ENCODE assay signal across 17 cellular contexts in the genomic region with DNA sequence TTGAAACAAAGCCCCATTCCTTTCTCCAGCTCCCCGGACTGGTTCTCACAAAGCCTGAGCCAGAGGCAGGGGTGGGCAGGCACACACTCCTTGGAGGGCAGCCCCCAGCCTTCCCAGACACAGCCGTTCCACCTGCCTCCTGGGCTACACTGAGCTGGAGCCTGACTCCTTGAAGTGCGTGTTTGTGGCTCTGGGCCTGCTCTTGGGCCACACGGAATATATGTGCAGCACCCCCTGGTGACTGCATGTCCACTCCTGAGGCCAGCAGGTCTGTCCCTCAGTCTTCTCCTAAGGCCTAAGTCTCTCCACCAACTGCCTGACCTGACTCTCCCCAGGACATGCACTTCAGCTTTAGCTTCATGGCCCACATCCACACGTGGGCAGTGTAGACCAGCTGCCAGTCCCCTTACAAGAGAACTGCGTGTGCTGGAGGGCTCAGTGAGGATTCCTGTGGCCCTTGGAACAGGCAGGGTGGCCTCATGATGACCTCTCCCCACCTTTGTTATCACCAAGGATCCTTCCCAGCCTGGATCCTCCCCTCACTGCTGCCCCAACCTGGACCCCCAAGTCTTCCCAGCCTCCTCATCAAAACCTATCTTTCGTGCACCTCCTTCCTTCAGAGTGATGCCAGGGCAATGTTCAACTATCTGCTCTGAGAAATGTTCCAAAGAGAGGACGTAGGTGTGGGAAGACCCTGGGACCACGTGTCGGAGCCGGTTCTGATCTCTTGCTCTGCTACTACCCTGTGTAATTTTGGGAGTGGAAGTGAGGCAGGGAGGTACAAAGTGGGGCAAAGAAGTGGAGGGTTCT. TPM values are rescaled to one million over a fixed set of nuclear protein-coding genes. Genes with fewer than 3 reads are reported as not detected.
DNase-seq lines count a peak whose midpoint lies in the region; ATAC-seq, FAIRE-seq and TF ChIP-seq lines count a peak whose summit lies in the region.
"Had no signal": no experiment of that assay in that cellular context is flagged by ENCODE, and none has a peak within 500 bp of the region (broad histone marks: within the 10 kb centered on the region; RNA-seq: fewer than 3 reads in every experiment).

No MANE protein-coding gene starts in this region.

- H3K9me3 ChIP-seq in A549 (no peaks in the 10 kb centered on the region), right lobe of liver (no peaks in the 10 kb centered on the region)
- H3K9me3 ChIP-seq: body of pancreas, tibial artery had no signal

- no peak overlapping the region for H3K4me3 Mint-ChIP-seq in HFFc6
- H3K4me3 Mint-ChIP-seq in chondrocyte (ENCODE audit: unreplicated experiment): no peak overlapping the region

- CTCF ChIA-PET in A549 (lab: Yijun Ruan, JAX): interaction anchor here (1.4 kb wide), 1 partner anchor 178 kb away, joined by 4 read pairs; no protein-coding TSS in a partner anchor

- POLR2A ChIA-PET in A549 (lab: Yijun Ruan, JAX): no interaction called here

- TF ChIP-seq EP300 in A549 (IDR thresholded peaks at IDR 0.05): no peak

- TF ChIP-seq CTCF in A549 (IDR thresholded peaks at IDR 0.05): no peak
- TF ChIP-seq CTCF in HFFc6 (IDR thresholded peaks at IDR 0.05): peak; percentile 65
- TF ChIP-seq CTCF in chondrocyte (IDR thresholded peaks at IDR 0.05): peak; percentile 30
- peak in 3 of 4 donors; percentile 12 to 55 (median 38) for TF ChIP-seq CTCF in right lobe of liver (IDR thresholded peaks at IDR 0.05)

- no peak for FAIRE-seq in A549 (lab: Jason Lieb, UNC)

- no peak overlapping the region for H3K27ac Mint-ChIP-seq in HFFc6
- H3K27ac Mint-ChIP-seq in chondrocyte (ENCODE audit: unreplicated experiment): no peak overlapping the region

- TF ChIP-seq POLR2A in A549 (IDR thresholded peaks at IDR 0.05; ENCODE audit: low read length) (no peak), right lobe of liver (IDR thresholded peaks at IDR 0.05) (no peak)

- peaks cover 11% of the 10 kb centered on the region for H3K27me3 Mint-ChIP-seq in HFFc6 (ENCODE audit: insufficient read depth)
- peaks cover 31% of the 10 kb centered on the region for H3K27me3 Mint-ChIP-seq in chondrocyte (ENCODE audit: low read depth)

- no peak overlapping the region for H3K27ac ChIP-seq in A549
- H3K27ac ChIP-seq in right lobe of liver: no peak overlapping the region
- H3K27ac ChIP-seq: body of pancreas, epithelial cell of prostate, tibial artery had no signal

- DNase-seq in A549 (ENCODE audit: low read depth in 1 of 2, low spot score in 1 of 2): peak in 1 of 2 experiments; percentile 28
- DNase-seq in HFFc6: peak; percentile 15
- no peak for DNase-seq in chondrocyte (ENCODE audit: low spot score)
- DNase-seq in right lobe of liver: no peak
- DNase-seq in stimulated activated CD4-positive, alpha-beta T cell treated with anti-CD3 and anti-CD28 coated beads, Interleukin-1b, Interleukin-23, amount 100 ng/mL, for 48 hours: no peak
- DNase-seq in DMS 273 treated with DMSO at 0.1 percent for 48 hours (lab: John Stamatoyannopoulos, UW): no peak
- DNase-seq in NCI-H1048 (lab: John Stamatoyannopoulos, UW): no peak
- no peak for DNase-seq in stimulated activated CD4-positive, alpha-beta T cell treated with anti-CD3 and anti-CD28 coated beads, Interleukin-4, amount 100 ng/mL, for 1 hour
- DNase-seq: activated CD4-positive, alpha-beta T cell treated with anti-CD3 and anti-CD28 coated beads, Interleukin-2, amount 50 U/mL, for 48 hours; activated effector memory CD4-positive, alpha-beta T cell treated with Interleukin-2 at 50 U/mL for 16 hours; DMS79 treated with DMSO at 0.1 percent for 48 hours; nucleus accumbens; OCI-M1; tibial artery had no signal

- ATAC-seq in A549 (peak; percentile 43 to 85; a peak in 3 of 6 replicates), right lobe of liver (peak; percentile 64 to 89 (median 74))
- ATAC-seq: body of pancreas had no signal

- 49% methylated on average over 11 of the region's 11 CpGs for WGBS in A549 (ENCODE audit: missing lambda C conversion rate)
- WGBS in right lobe of liver (ENCODE audit: insufficient coverage, low coverage, low lambda C conversion rate, missing lambda C conversion rate): 65% methylated on average over 5 of the region's 11 CpGs

- TF ChIP-seq RAD21 in A549 (conservative IDR thresholded peaks at IDR 0.05 in 1 of 2, IDR thresholded peaks at IDR 0.05 in 1 of 2): no peak

- H3K4me1 Mint-ChIP-seq in HFFc6 (ENCODE audit: low read depth) (peaks cover 9% of the 10 kb centered on the region; the same call in 1 of the 2 replicates), chondrocyte (ENCODE audit: low read depth) (peaks cover 2% of the 10 kb centered on the region)

- H3K4me3 ChIP-seq in A549: no peak overlapping the region
- no peak overlapping the region for H3K4me3 ChIP-seq in right lobe of liver
- H3K4me3 ChIP-seq: body of pancreas, tibial artery had no signal

- no peaks in the 10 kb centered on the region for H3K27me3 ChIP-seq in right lobe of liver
- H3K27me3 ChIP-seq: body of pancreas had no signal

- H3K4me2 ChIP-seq in A549: no peak overlapping the region

- no peaks in the 10 kb centered on the region for H3K9me3 Mint-ChIP-seq in HFFc6
- no peaks in the 10 kb centered on the region for H3K9me3 Mint-ChIP-seq in chondrocyte (ENCODE audit: low read depth)

- H3K36me3 ChIP-seq in right lobe of liver: no peaks in the 10 kb centered on the region
- H3K36me3 ChIP-seq: tibial artery had no signal

- H3K4me1 ChIP-seq in A549 (no peaks in the 10 kb centered on the region), right lobe of liver (no peaks in the 10 kb centered on the region)
- H3K4me1 ChIP-seq: body of pancreas, tibial artery had no signal

- H3K36me3 Mint-ChIP-seq in HFFc6 (ENCODE audit: low read depth) (no peaks in the 10 kb centered on the region), chondrocyte (ENCODE audit: low read depth) (no peaks in the 10 kb centered on the region)

- intact Hi-C loops in right lobe of liver (cut with DNase I): no loop called here

TF ChIP-seq in A549, 52 proteins besides CTCF, POLR2A, EP300 and RAD21 (continues in another document):
- no peak for TF ChIP-seq BHLHE40 (IDR thresholded peaks at IDR 0.05; ENCODE audit: low read depth, low read length)
- TF ChIP-seq, protein P1, sequence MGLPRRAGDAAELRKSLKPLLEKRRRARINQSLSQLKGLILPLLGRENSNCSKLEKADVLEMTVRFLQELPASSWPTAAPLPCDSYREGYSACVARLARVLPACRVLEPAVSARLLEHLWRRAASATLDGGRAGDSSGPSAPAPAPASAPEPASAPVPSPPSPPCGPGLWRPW (IDR thresholded peaks at IDR 0.05): no peak
- TF ChIP-seq NPAS2 (CRISPR knock-in tag; IDR thresholded peaks at IDR 0.05; ENCODE audit: borderline replicate concordance): no peak
- TF ChIP-seq MAFK (IDR thresholded peaks at IDR 0.05; ENCODE audit: partially characterized antibody): no peak
- no peak for TF ChIP-seq FOXS1 (CRISPR knock-in tag; IDR thresholded peaks at IDR 0.05)
- no peak for TF ChIP-seq FOSB (CRISPR knock-in tag; IDR thresholded peaks at IDR 0.05)
- TF ChIP-seq EHF (CRISPR knock-in tag; IDR thresholded peaks at IDR 0.05): no peak
- TF ChIP-seq, protein P2, sequence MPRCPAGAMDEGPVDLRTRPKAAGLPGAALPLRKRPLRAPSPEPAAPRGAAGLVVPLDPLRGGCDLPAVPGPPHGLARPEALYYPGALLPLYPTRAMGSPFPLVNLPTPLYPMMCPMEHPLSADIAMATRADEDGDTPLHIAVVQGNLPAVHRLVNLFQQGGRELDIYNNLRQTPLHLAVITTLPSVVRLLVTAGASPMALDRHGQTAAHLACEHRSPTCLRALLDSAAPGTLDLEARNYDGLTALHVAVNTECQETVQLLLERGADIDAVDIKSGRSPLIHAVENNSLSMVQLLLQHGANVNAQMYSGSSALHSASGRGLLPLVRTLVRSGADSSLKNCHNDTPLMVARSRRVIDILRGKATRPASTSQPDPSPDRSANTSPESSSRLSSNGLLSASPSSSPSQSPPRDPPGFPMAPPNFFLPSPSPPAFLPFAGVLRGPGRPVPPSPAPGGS (IDR thresholded peaks at IDR 0.05): no peak
- TF ChIP-seq HOXB5 (CRISPR knock-in tag; IDR thresholded peaks at IDR 0.05): no peak
- no peak for TF ChIP-seq JUNB (IDR thresholded peaks at IDR 0.05)
- no peak for TF ChIP-seq MYC (IDR thresholded peaks at IDR 0.05; ENCODE audit: borderline replicate concordance, low read length)
- TF ChIP-seq RCOR1 (IDR thresholded peaks at IDR 0.05; ENCODE audit: low read depth, low read length): no peak
- no peak for TF ChIP-seq CEBPB (IDR thresholded peaks at IDR 0.05)
- TF ChIP-seq TFCP2L1 (CRISPR knock-in tag; IDR thresholded peaks at IDR 0.05): no peak

RNA-seq across cellular contexts. Expression of a gene that starts 12.4 kb away (rescaled TPM):
- polyA plus RNA-seq in A549 (2011; rRNA removed) (not detected in 2 replicates), A549 (2017; fragmentation: RNase III; extraction: RNeasy Plus Mini Kit Qiagen cat#74134 plus additional on column Dnase treatment) (not detected in 3 replicates)
- not detected in 2 replicates for polyA plus RNA-seq in A549 (2012; cell fraction: cytosol; rRNA removed)
- 0.05 TPM in 1 of 2 replicates, not detected in the other for polyA plus RNA-seq in A549 (2012; cell fraction: nucleus; rRNA removed)
- not detected in 2 replicates for polyA minus RNA-seq in A549 (2011; rRNA and poly(A)+ RNA removed)
- total RNA-seq in HFFc6 (2021; fragmentation: NEBNext Ultra II Directional; extraction: Animal tissue kit (Norgen Biotek cat#: 25700)): not detected
- total RNA-seq in chondrocyte (not detected in 3 replicates), right lobe of liver (1 to 10 TPM in 1 of 6 experiments, under 1 TPM in 2, not detected in 3; 0.37 to 2.9 (median 0.37) TPM)
- total RNA-seq: body of pancreas; T-helper 2 cell treated with Interferon-gamma antibody and Interleukin-4, amounts not matched to agents 100 ng/mL and 5 ng/mL, for 36 hours had no signal
